8 cellular contexts compared by ENCODE assay signal in genomic region chr5:38208782-38209378, GRCh38. TPM values are rescaled to one million over a fixed set of nuclear protein-coding genes. Genes with fewer than 3 reads are reported as not detected.
DNase-seq lines count a peak whose midpoint lies in the region; ATAC-seq and TF ChIP-seq lines count a peak whose summit lies in the region.
"Had no signal": no experiment of that assay in that cellular context is flagged by ENCODE, and none has a peak within 500 bp of the region (broad histone marks: within the 10 kb centered on the region; RNA-seq: fewer than 3 reads in every experiment).

No MANE protein-coding gene starts in this region.

- no peak overlapping the region for H3K4me2 ChIP-seq in SK-N-SH

- no peaks in the 10 kb centered on the region for H3K9me3 ChIP-seq in SK-N-SH

- no peak overlapping the region for H3K27ac ChIP-seq in SK-N-SH (ENCODE audit: low read depth in 2 of 2, low read length in 1 of 2)

- TF ChIP-seq CTCF in SK-N-SH (IDR thresholded peaks at IDR 0.05) = peak; percentile 58

- peaks cover 0 to 6% of the 10 kb centered on the region in 2 experiments; a peak in 2 of 4 replicates for H3K4me1 ChIP-seq in SK-N-SH (ENCODE audit: control insufficient read depth in 1 of 2, insufficient read depth in 2 of 2, low read depth in 1 of 2, low read length in 1 of 2)

- no peaks in the 10 kb centered on the region for H4K20me1 ChIP-seq in SK-N-SH (ENCODE audit: insufficient read depth)

- H3K27me3 ChIP-seq in SK-N-SH (ENCODE audit: insufficient read depth) = no peaks in the 10 kb centered on the region

- peak; percentile 84 for TF ChIP-seq RAD21 in SK-N-SH (IDR thresholded peaks at IDR 0.05; ENCODE audit: low read length)

- H3K79me2 ChIP-seq in SK-N-SH (ENCODE audit: insufficient read depth) = no peaks in the 10 kb centered on the region

- 8% methylated on average over 1 of the region's 1 CpG for WGBS in SK-N-SH (ENCODE audit: low lambda C conversion rate)

- no peaks in the 10 kb centered on the region for H3K9me2 ChIP-seq in SK-N-SH

- H3K36me3 ChIP-seq in SK-N-SH (replicated peaks in 1 of 2; ENCODE audit: control insufficient read depth in 1 of 2, insufficient read depth in 2 of 2, low read length in 1 of 2) = no peaks in the 10 kb centered on the region

- H3F3A ChIP-seq in SK-N-SH (replicated peaks; ENCODE audit: insufficient read depth) = no peaks in the 10 kb centered on the region

- no peak overlapping the region for H3K9ac ChIP-seq in SK-N-SH

- DNase-seq in GM04504 (ENCODE audit: low read depth) (peak; percentile 8), LoVo (ENCODE audit: low spot score) (peak; percentile 25), SK-N-SH (peak; percentile 51), hippocampal formation (lab: John Stamatoyannopoulos, UW) (peak; percentile 4 to 45)
- no peak for DNase-seq in NK-92 treated with Interleukin-12 subunit alpha and Interleukin-12 subunit beta, amount 100 ng/mL, for 24 hours (lab: John Stamatoyannopoulos, UW)
- DNase-seq: right cardiac atrium had no signal

- POLR2A ChIA-PET in SK-N-SH (lab: Yijun Ruan, JAX) = no interaction called here

- ATAC-seq in GM18520 (IDR thresholded peaks at IDR 0.05; ENCODE audit: unreplicated experiment) (no peak), GM18909 (IDR thresholded peaks at IDR 0.05; ENCODE audit: poor library complexity, unreplicated experiment) (no peak)

- H3K4me3 ChIP-seq in SK-N-SH (ENCODE audit: low read depth in 2 of 2, low read length in 1 of 2) = no peak overlapping the region

- H2AFZ ChIP-seq in SK-N-SH (ENCODE audit: low read depth) = no peak overlapping the region

- CTCF ChIA-PET in SK-N-SH (lab: Yijun Ruan, JAX) = interaction anchor here (0.6 to 4.5 kb wide), 28 partner anchors 8 to 872 kb away, joined by 3 to 36 read pairs (median 4); no protein-coding TSS in a partner anchor

- no peak for TF ChIP-seq EP300 in SK-N-SH (IDR thresholded peaks at IDR 0.05; ENCODE audit: borderline replicate concordance in 1 of 2, low read depth in 1 of 2, low read length in 1 of 2)

TF ChIP-seq in SK-N-SH, 30 proteins besides CTCF, POLR2A, EP300 and RAD21:
- peak; percentile 53 for TF ChIP-seq SMC3 (IDR thresholded peaks at IDR 0.05; ENCODE audit: low read depth, low read length)
- TF ChIP-seq SIN3A (IDR thresholded peaks at IDR 0.05; ENCODE audit: borderline replicate concordance, low read depth, low read length) = no peak
- TF ChIP-seq ELF1 (IDR thresholded peaks at IDR 0.05) = no peak
- TF ChIP-seq FOSL2 (IDR thresholded peaks at IDR 0.05; ENCODE audit: borderline replicate concordance, low read depth) = no peak
- no peak for TF ChIP-seq USF1 (IDR thresholded peaks at IDR 0.05; ENCODE audit: borderline replicate concordance, low read depth)
- TF ChIP-seq TAF1 (IDR thresholded peaks at IDR 0.05; ENCODE audit: borderline replicate concordance, low read depth, low read length) = no peak
- no peak for TF ChIP-seq FOXM1 (IDR thresholded peaks at IDR 0.05; ENCODE audit: low read depth)

RNA-seq across cellular contexts. Expression of gene EGFLAM, which starts 49.5 kb away (rescaled TPM):
- 0.05 and 0.13 TPM in 2 replicates for polyA plus RNA-seq in SK-N-SH (2012; rRNA removed)
- 0.06 and 0.07 TPM in 2 replicates for polyA plus RNA-seq in SK-N-SH (2012; cell fraction: cytosol; rRNA removed)
- 0.02 TPM in 1 of 2 replicates, not detected in the other for polyA plus RNA-seq in SK-N-SH (2012; cell fraction: nucleus; rRNA removed)
